In the genomic region with DNA sequence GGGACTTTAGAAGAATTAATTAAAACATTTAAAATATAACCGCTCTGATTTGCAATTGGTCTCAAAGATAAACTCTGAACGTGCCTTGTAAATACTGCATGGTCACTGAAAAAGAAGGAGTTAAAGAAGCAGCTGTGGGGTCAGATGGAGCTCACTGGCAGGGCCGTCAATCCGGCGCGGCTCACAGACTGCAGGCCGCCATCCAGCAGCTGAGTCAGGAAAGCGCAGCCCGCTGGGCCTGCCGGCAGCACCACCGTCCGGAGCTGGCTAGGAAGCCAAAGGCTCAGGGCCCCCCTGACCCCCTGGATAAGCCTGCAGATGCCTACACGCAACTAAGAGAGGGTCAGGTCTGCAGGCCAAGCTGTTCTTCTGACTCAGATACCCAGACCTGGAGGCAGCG, we compare ENCODE assay signal across 11 cellular contexts. TPM values are rescaled to one million over a fixed set of nuclear protein-coding genes. Genes with fewer than 3 reads are reported as not detected.
DNase-seq lines count a peak whose midpoint lies in the region; ATAC-seq, FAIRE-seq and TF ChIP-seq lines count a peak whose summit lies in the region.
"Had no signal": no experiment of that assay in that cellular context is flagged by ENCODE, and none has a peak within 500 bp of the region (broad histone marks: within the 10 kb centered on the region; RNA-seq: fewer than 3 reads in every experiment).

No MANE protein-coding gene starts in this region.

- no peaks in the 10 kb centered on the region for H3K36me3 ChIP-seq in kidney (ENCODE audit: control insufficient read depth in 1 of 2, insufficient read depth in 2 of 2, low read length in 2 of 2)

- peak; percentile 78 for ATAC-seq in sciatic nerve
- no peak for ATAC-seq in HG02981 (IDR thresholded peaks at IDR 0.05; ENCODE audit: unreplicated experiment)

- CTCF ChIA-PET in activated CD4-positive, alpha-beta memory T cell treated with anti-CD3 and anti-CD28 coated beads, Interleukin-2, amount 10 ng/mL, durations not matched to agents 7 days and 5 days (lab: Charles Lee): no interaction called here

- in situ Hi-C loops in astrocyte of the spinal cord (cut with HindIII; ENCODE audit: low sequenced_read_pairs): no loop called here

- FAIRE-seq in kidney (lab: Jason Lieb, UNC): no peak

- H3K4me1 ChIP-seq in kidney (ENCODE audit: control insufficient read depth in 1 of 2, insufficient read depth in 1 of 2, low read depth in 1 of 2, low read length in 2 of 2): peaks cover 0 to 3% of the 10 kb centered on the region in 2 donors

- peaks cover 17% of the 10 kb centered on the region for H3K27me3 Mint-ChIP-seq in activated CD4-positive, alpha-beta memory T cell treated with anti-CD3 and anti-CD28 coated beads, Interleukin-2, amount 10 ng/mL, durations not matched to agents 7 days and 5 days

- H3K9ac ChIP-seq in kidney (ENCODE audit: low read length in 2 of 2): no peak overlapping the region

- TF ChIP-seq CTCF in astrocyte of the spinal cord (IDR thresholded peaks at IDR 0.05; ENCODE audit: low read depth, low read length) (no peak), kidney (IDR thresholded peaks at IDR 0.05; ENCODE audit: borderline replicate concordance, extremely low read depth, insufficient read depth) (no peak)

- H3K9me3 ChIP-seq in kidney (ENCODE audit: control insufficient read depth in 1 of 2, low read length in 2 of 2): no peaks in the 10 kb centered on the region

- no peak overlapping the region for H3K4me3 ChIP-seq in astrocyte of the spinal cord (ENCODE audit: low read depth, low read length)
- peak overlapping the region; percentile 4 to 17 for H3K4me3 ChIP-seq in kidney (ENCODE audit: low read length in 2 of 2)

- no peaks in the 10 kb centered on the region for H3K4me1 Mint-ChIP-seq in activated CD4-positive, alpha-beta memory T cell treated with anti-CD3 and anti-CD28 coated beads, Interleukin-2, amount 10 ng/mL, durations not matched to agents 7 days and 5 days

- POLR2A ChIA-PET in activated CD4-positive, alpha-beta memory T cell treated with anti-CD3 and anti-CD28 coated beads, Interleukin-2, amount 10 ng/mL, durations not matched to agents 7 days and 5 days (lab: Charles Lee): no interaction called here

- H3K4me3 Mint-ChIP-seq in activated CD4-positive, alpha-beta memory T cell treated with anti-CD3 and anti-CD28 coated beads, Interleukin-2, amount 10 ng/mL, durations not matched to agents 7 days and 5 days: no peak overlapping the region

- no peak overlapping the region for H3K27ac ChIP-seq in kidney (ENCODE audit: low read depth in 2 of 2, low read length in 2 of 2)

- intact Hi-C loops in kidney (cut with DNase I): no loop called here
- intact Hi-C loops in sciatic nerve (cut with DNase I): loop anchor here (5.0 kb wide), 1 partner anchor 221 kb away; no protein-coding TSS in a partner anchor

- no peak overlapping the region for H3K27ac Mint-ChIP-seq in activated CD4-positive, alpha-beta memory T cell treated with anti-CD3 and anti-CD28 coated beads, Interleukin-2, amount 10 ng/mL, durations not matched to agents 7 days and 5 days

- no peaks in the 10 kb centered on the region for H3K9me3 Mint-ChIP-seq in activated CD4-positive, alpha-beta memory T cell treated with anti-CD3 and anti-CD28 coated beads, Interleukin-2, amount 10 ng/mL, durations not matched to agents 7 days and 5 days

- no peaks in the 10 kb centered on the region for H3K36me3 Mint-ChIP-seq in activated CD4-positive, alpha-beta memory T cell treated with anti-CD3 and anti-CD28 coated beads, Interleukin-2, amount 10 ng/mL, durations not matched to agents 7 days and 5 days (ENCODE audit: low read depth)

- DNase-seq in EH (ENCODE audit: low read depth): peak; percentile 57
- DNase-seq in astrocyte of the spinal cord (ENCODE audit: low read depth, low spot score): peak; percentile 54
- peak; percentile 75 for DNase-seq in kidney
- no peak for DNase-seq in sciatic nerve (ENCODE audit: low spot score)
- no peak for DNase-seq in medulla oblongata (ENCODE audit: extremely low spot score)
- DNase-seq in NCI-H1092 (lab: John Stamatoyannopoulos, UW): no peak
- DNase-seq in activated CD4-positive, alpha-beta memory T cell treated with anti-CD3 and anti-CD28 coated beads, Interleukin-2, amount 10 ng/mL, durations not matched to agents 7 days and 5 days: no peak
- DNase-seq: activated effector memory CD4-positive, alpha-beta T cell treated with Interleukin-2 at 50 U/mL for 16 hours; T-helper 9 cell had no signal

RNA-seq across cellular contexts. Expression of gene FRMD1, which starts 54.2 kb away (rescaled TPM):
- total RNA-seq in kidney: 1.1 TPM
- polyA plus RNA-seq in kidney (ENCODE audit: insufficient read depth, low read depth, low replicate concordance): 7.5 TPM
- 25.5 TPM for total RNA-seq in sciatic nerve
- total RNA-seq in activated CD4-positive, alpha-beta memory T cell treated with anti-CD3 and anti-CD28 coated beads, Interleukin-2, amount 10 ng/mL, durations not matched to agents 7 days and 5 days: not detected
- total RNA-seq: G401 had no signal

Comparison
In these comparisons a context has a peak if more than half of its experiments do, and no peak if none do; other contexts are left out.
1. DNase-seq: peak in EH (single experiment), astrocyte of the spinal cord (single experiment) and kidney (single experiment); none in sciatic nerve (single experiment), medulla oblongata (single experiment), NCI-H1092 (single experiment) and activated CD4-positive, alpha-beta memory T cell treated with anti-CD3 and anti-CD28 coated beads, Interleukin-2, amount 10 ng/mL, durations not matched to agents 7 days and 5 days (single experiment).
2. RNA of gene FRMD1, which starts 54.2 kb away (total RNA-seq): 25.5 TPM in sciatic nerve (single experiment); 1.1 TPM in kidney (single experiment) and not detected in activated CD4-positive, alpha-beta memory T cell treated with anti-CD3 and anti-CD28 coated beads, Interleukin-2, amount 10 ng/mL, durations not matched to agents 7 days and 5 days; every median in the first group is over 10 times any median in the second.